In genomic region chr3:11080492-11080891, GRCh38 we compare ENCODE assay signal across 31 cellular contexts.
A peak's percentile ranks its signal among the peaks of the same experiment; 100 is the strongest.
DNase-seq lines count a peak whose midpoint lies in the region; ATAC-seq and FAIRE-seq lines count a peak whose summit lies in the region.
"Had no signal": no experiment of that assay in that cellular context is flagged by ENCODE, and none has a peak within 500 bp of the region (broad histone marks: within the 10 kb centered on the region; RNA-seq: fewer than 3 reads in every experiment).

No MANE protein-coding gene starts in this region.

- peak; percentile 34 for DNase-seq in COLO829 (ENCODE audit: low spot score)
- DNase-seq in LHCN-M2 (ENCODE audit: low read depth): peak; percentile 42
- peak; percentile 18 for DNase-seq in adipocyte (ENCODE audit: low read depth)
- peak; percentile 83 for DNase-seq in myocyte (ENCODE audit: low read depth)
- DNase-seq in DMS153 treated with DMSO at 0.1 percent for 48 hours (lab: John Stamatoyannopoulos, UW; ENCODE audit: unreplicated experiment): no peak
- no peak for DNase-seq in frontal cortex (ENCODE audit: low spot score in 2 of 2)
- DNase-seq: activated CD4-positive, alpha-beta memory T cell treated with anti-CD3 and anti-CD28 coated beads, Interleukin-2, amount 10 ng/mL, durations not matched to agents 7 days and 5 days; activated CD4-positive, CD25-positive, alpha-beta regulatory T cell treated with anti-CD3 and anti-CD28 coated beads, Interleukin-2, amount 50 U/mL, for 72 hours; activated CD8-positive, alpha-beta memory T cell treated with anti-CD3 and anti-CD28 coated beads, Interleukin-2, amount 50 U/mL, for 48 hours; anterior cingulate cortex; CD8-positive, alpha-beta T cell; endodermal cell; HCEC 1CT; Karpas-422; left ventricle myocardium inferior; naive thymus-derived CD4-positive, alpha-beta T cell; NCI-H1694 treated with DMSO at 0.1 percent for 48 hours; NCI-H2171; NCI-H524; nucleus accumbens; stimulated activated CD8-positive, alpha-beta memory T cell treated with anti-CD3 and anti-CD28 coated beads, Interleukin-4, amount 100 ng/mL, for 48 hours; stimulated activated naive CD8-positive, alpha-beta T cell treated with anti-CD3 and anti-CD28 coated beads, Interleukin-15, amount 100 ng/mL, for 72 hours had no signal

- H3K9ac ChIP-seq in adipocyte (ENCODE audit: low read length): no peak overlapping the region

- H3K36me3 ChIP-seq in adipocyte (ENCODE audit: control insufficient read depth, insufficient read depth, low read length, severe bottlenecking): no peaks in the 10 kb centered on the region
- H3K36me3 ChIP-seq: cardiac muscle cell, left ventricle myocardium inferior, vagina had no signal

- H3K27me3 ChIP-seq in adipocyte (replicated peaks; ENCODE audit: control insufficient read depth, insufficient read depth, low read length): no peaks in the 10 kb centered on the region
- H3K27me3 ChIP-seq: cardiac muscle cell, vagina had no signal

- FAIRE-seq in frontal cortex (lab: Jason Lieb, UNC): no peak
- FAIRE-seq: G401.6, GM19239, islet of Langerhans had no signal

- ATAC-seq in HG03342 (IDR thresholded peaks at IDR 0.05; ENCODE audit: unreplicated experiment): no peak
- no peak for ATAC-seq in GM21737 (IDR thresholded peaks at IDR 0.05; ENCODE audit: unreplicated experiment)
- ATAC-seq: activated T-helper 17 cell treated with anti-CD3 and anti-CD28 coated beads, Interleukin-2, amount 50 U/mL, for 72 hours; CD8-positive, alpha-beta T cell; naive thymus-derived CD4-positive, alpha-beta T cell; stimulated activated naive CD8-positive, alpha-beta T cell treated with anti-CD3 and anti-CD28 coated beads, Interleukin-15, amount 100 ng/mL, for 72 hours had no signal

- H3K4me3 ChIP-seq in adipocyte (ENCODE audit: low read length): no peak overlapping the region
- H3K4me3 ChIP-seq: cardiac muscle cell, left ventricle myocardium inferior, skin epidermis, vagina had no signal

- no peaks in the 10 kb centered on the region for H3K9me3 ChIP-seq in adipocyte (ENCODE audit: control insufficient read depth, low read length)
- H3K9me3 ChIP-seq: left ventricle myocardium inferior, vagina had no signal

- H3K4me1 ChIP-seq in adipocyte (ENCODE audit: control insufficient read depth, insufficient read depth, low read length): peaks cover 7% of the 10 kb centered on the region
- H3K4me1 ChIP-seq: left ventricle myocardium inferior, vagina had no signal

Comparison
In these comparisons a context has a peak if more than half of its experiments do, and no peak if none do; other contexts are left out.
1. DNase-seq: peak in COLO829 (single experiment), LHCN-M2 (single experiment), adipocyte (single experiment) and myocyte (single experiment); none in DMS153 treated with DMSO at 0.1 percent for 48 hours (single experiment) and frontal cortex (0 of 2).